In the genomic region with DNA sequence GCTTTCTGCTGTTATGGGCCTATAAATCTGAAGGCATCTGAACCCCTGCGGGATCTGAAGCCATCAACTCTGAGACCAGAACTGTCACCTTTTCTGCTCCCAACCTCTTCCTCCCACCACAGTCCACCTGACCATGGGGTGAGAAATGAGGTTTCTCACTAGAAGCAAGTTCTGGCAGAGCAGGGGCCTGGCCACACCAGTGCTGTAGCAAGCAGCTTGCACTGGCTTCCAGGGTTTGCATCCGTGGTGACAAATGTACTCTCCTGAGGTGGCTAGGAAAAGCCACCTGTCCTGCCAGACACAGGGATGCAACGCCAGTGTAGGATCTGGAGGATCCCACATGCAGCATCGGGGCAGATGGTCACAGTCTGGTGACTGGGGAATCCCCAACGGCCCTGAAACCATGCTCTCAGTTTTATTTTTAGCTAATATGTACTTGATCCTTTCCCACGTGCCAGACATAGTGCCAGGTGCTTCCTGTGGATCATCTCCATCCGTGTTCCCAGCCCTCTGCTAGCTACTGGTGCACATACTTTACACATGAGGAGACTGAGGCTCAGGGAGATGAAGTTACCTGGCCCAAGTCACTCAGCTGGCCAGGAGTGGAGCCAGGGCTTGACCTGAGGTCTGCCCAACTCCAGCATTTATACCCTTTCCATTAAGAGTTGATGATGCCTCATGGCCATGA, we compare ENCODE assay signal across 11 cellular contexts.
DNase-seq lines count a peak whose midpoint lies in the region; ATAC-seq and TF ChIP-seq lines count a peak whose summit lies in the region.
"Had no signal": no experiment of that assay in that cellular context is flagged by ENCODE, and none has a peak within 500 bp of the region (broad histone marks: within the 10 kb centered on the region; RNA-seq: fewer than 3 reads in every experiment).

No MANE protein-coding gene starts in this region.

- no peaks in the 10 kb centered on the region for H3K4me1 ChIP-seq in suprapubic skin

- no peak for TF ChIP-seq EP300 in suprapubic skin (IDR thresholded peaks at IDR 0.05)

- POLR2A ChIA-PET in RWPE1 (lab: Yijun Ruan, JAX; ENCODE audit: low non-redundant PET), result no interaction called here

- H3K4me3 ChIP-seq in suprapubic skin, result no peak overlapping the region
- H3K4me3 ChIP-seq: sigmoid colon had no signal

- TF ChIP-seq POLR2A in GM18505 (IDR thresholded peaks at IDR 0.05; ENCODE audit: borderline replicate concordance, extremely low read depth, insufficient read depth, insufficient read length) (peak; percentile 53), suprapubic skin (IDR thresholded peaks at IDR 0.05) (no peak)

- TF ChIP-seq CTCF in RWPE1 (conservative IDR thresholded peaks at IDR 0.05; ENCODE audit: low read depth) (no peak), suprapubic skin (IDR thresholded peaks at IDR 0.05) (no peak)

- CTCF ChIA-PET in RWPE1 (lab: Yijun Ruan, JAX), result no interaction called here

- ATAC-seq in GM18505 (IDR thresholded peaks at IDR 0.05; ENCODE audit: unreplicated experiment), result peak; percentile 52
- peak; percentile 59 for ATAC-seq in GM21381 (IDR thresholded peaks at IDR 0.05; ENCODE audit: unreplicated experiment)
- peak; percentile 53 for ATAC-seq in HG03378 (IDR thresholded peaks at IDR 0.05; ENCODE audit: unreplicated experiment)

- H3K36me3 ChIP-seq in suprapubic skin, result no peaks in the 10 kb centered on the region
- H3K36me3 ChIP-seq: sigmoid colon had no signal

- H3K27ac ChIP-seq in RWPE1 (no peak overlapping the region), suprapubic skin (no peak overlapping the region)
- H3K27ac ChIP-seq: sigmoid colon had no signal

- 75% methylated on average over 7 of the region's 7 CpGs for WGBS in suprapubic skin

- H3K27me3 ChIP-seq in suprapubic skin, result no peaks in the 10 kb centered on the region
- H3K27me3 ChIP-seq: sigmoid colon had no signal

- H3K9me3 ChIP-seq in suprapubic skin, result no peaks in the 10 kb centered on the region
- H3K9me3 ChIP-seq: sigmoid colon had no signal

- DNase-seq in dermis microvascular lymphatic vessel endothelial cell (ENCODE audit: low read depth in 2 of 2) (peak; percentile 12 to 43), RWPE1 (ENCODE audit: low spot score) (no peak), NCI-H1436 (lab: John Stamatoyannopoulos, UW) (no peak), suprapubic skin (ENCODE audit: low spot score in 2 of 2) (no peak), T1000 (lab: John Stamatoyannopoulos, UW) (no peak)
- DNase-seq: foreskin melanocyte, NCI-H774, sigmoid colon had no signal

Comparison
In these comparisons a context has a peak if more than half of its experiments do, and no peak if none do; other contexts are left out.
1. DNase-seq: peak in dermis microvascular lymphatic vessel endothelial cell (2 of 2); none in RWPE1 (single experiment), NCI-H1436 (single experiment), suprapubic skin (0 of 2) and T1000 (single experiment).
2. Peak in every context shown above with its lines, with median percentiles within 50 percentile points of each other: ATAC-seq.